ENCODE assay signal across 10 cellular contexts in genomic region chr10:76035728-76036409, GRCh38.
DNase-seq lines count a peak whose midpoint lies in the region; ATAC-seq, FAIRE-seq and TF ChIP-seq lines count a peak whose summit lies in the region.
"Had no signal": no experiment of that assay in that cellular context is flagged by ENCODE, and none has a peak within 500 bp of the region (broad histone marks: within the 10 kb centered on the region; RNA-seq: fewer than 3 reads in every experiment).

No MANE protein-coding gene starts in this region.

- DNase-seq in DND-41 = no peak
- no peak for DNase-seq in NT2/D1 (ENCODE audit: low read depth, low spot score)
- DNase-seq in cardiac muscle cell (ENCODE audit: low read depth in 1 of 2, low spot score in 1 of 2) = peak in 1 of 2 donors; percentile 17
- DNase-seq in pancreas = peak in 1 of 6 donors; percentile 18
- no peak for DNase-seq in NCI-H345 treated with DMSO at 0.1 percent for 48 hours (lab: John Stamatoyannopoulos, UW; ENCODE audit: unreplicated experiment)
- DNase-seq in lower leg skin (ENCODE audit: low spot score in 2 of 2) = no peak
- no peak for DNase-seq in stimulated activated CD4-positive, alpha-beta T cell treated with anti-CD3 and anti-CD28 coated beads, Interleukin-12 subunit alpha, Interleukin-12 subunit beta, amount 100 ng/mL, for 4 hours
- DNase-seq: NK-92 treated with Interleukin-12 subunit alpha and Interleukin-12 subunit beta, amount 100 ng/mL, for 24 hours had no signal

- ATAC-seq in DND-41 (ENCODE audit: insufficient read depth, low read depth) = 0 out of 3 replicates have a peak, but pooled peaks have one; percentile 9
- peak; percentile 11 to 36 (median 30) for ATAC-seq in pancreas
- ATAC-seq in HG02884 (IDR thresholded peaks at IDR 0.05; ENCODE audit: unreplicated experiment) = no peak

- H3K4me2 ChIP-seq in DND-41 (ENCODE audit: insufficient read depth, low read length) = no peak overlapping the region

- H3K36me3 ChIP-seq in DND-41 (ENCODE audit: insufficient read depth, low read length) = no peaks in the 10 kb centered on the region
- no peaks in the 10 kb centered on the region for H3K36me3 ChIP-seq in NT2/D1 (ENCODE audit: insufficient read depth, insufficient read length, low read length)
- no peaks in the 10 kb centered on the region for H3K36me3 ChIP-seq in cardiac muscle cell
- H3K36me3 ChIP-seq in pancreas = no peaks in the 10 kb centered on the region
- H3K36me3 ChIP-seq: HAP-1 had no signal

- H3K27ac ChIP-seq in DND-41 (ENCODE audit: low read length) (no peak overlapping the region), cardiac muscle cell (peak overlapping the region; percentile 26), pancreas (no peak overlapping the region)

- H3K4me1 ChIP-seq in DND-41 (ENCODE audit: insufficient read depth, low read length) (no peaks in the 10 kb centered on the region), NT2/D1 (ENCODE audit: insufficient read depth, insufficient read length) (no peaks in the 10 kb centered on the region), cardiac muscle cell (ENCODE audit: low read depth) (peaks cover 17% of the 10 kb centered on the region), pancreas (peaks cover 0 to 12% (median 0%) of the 10 kb centered on the region in 3 donors)
- H3K4me1 ChIP-seq: HAP-1 had no signal

- H2AFZ ChIP-seq in DND-41 (ENCODE audit: low read depth, low read length) = no peak overlapping the region

- TF ChIP-seq POLR2A in lower leg skin (IDR thresholded peaks at IDR 0.05) = no peak

- 30 to 39% methylated on average over 17 of the region's 17 CpGs for WGBS in pancreas, 2 donors
- WGBS in lower leg skin, 2 donors = 47 to 52% methylated on average over 17 of the region's 17 CpGs

- no peaks in the 10 kb centered on the region for H4K20me1 ChIP-seq in DND-41 (ENCODE audit: insufficient read depth, low read length)

- intact Hi-C loops in pancreas (cut with DNase I) (loop anchor here in 2 of 3 donors (10.0 kb wide), 1 partner anchor 641 kb away; no protein-coding TSS in a partner anchor), lower leg skin (cut with DNase I; ENCODE audit: low total_unique reads) (loop anchor here (2.0 kb wide), 1 partner anchor 641 kb away; no protein-coding TSS in a partner anchor)

- H3K4me3 ChIP-seq in DND-41 (ENCODE audit: low read depth in 1 of 2, low read length in 2 of 2) (no peak overlapping the region), NT2/D1 (ENCODE audit: insufficient read length, low read depth) (no peak overlapping the region), cardiac muscle cell (no peak overlapping the region), pancreas (peak overlapping the region in 2 of 4 donors; percentile 3 to 17), lower leg skin (ENCODE audit: low read depth, poor library complexity, severe bottlenecking) (no peak overlapping the region)
- H3K4me3 ChIP-seq: HAP-1 had no signal

- no peaks in the 10 kb centered on the region for H3K9me3 ChIP-seq in DND-41 (ENCODE audit: insufficient read depth, low read length, severe bottlenecking)
- H3K9me3 ChIP-seq in NT2/D1 (ENCODE audit: insufficient read depth, low read length) = peaks cover 31% of the 10 kb centered on the region
- H3K9me3 ChIP-seq in cardiac muscle cell (ENCODE audit: low read depth) = no peaks in the 10 kb centered on the region
- H3K9me3 ChIP-seq in pancreas = no peaks in the 10 kb centered on the region
- H3K9me3 ChIP-seq: HAP-1 had no signal

- no peak for FAIRE-seq in pancreas (lab: Jason Lieb, UNC)

- H3K79me2 ChIP-seq in DND-41 (ENCODE audit: insufficient read depth, low read length) = no peaks in the 10 kb centered on the region

- H3K9ac ChIP-seq in DND-41 (ENCODE audit: low read depth, low read length) (no peak overlapping the region), NT2/D1 (ENCODE audit: insufficient read length, low read depth) (peak overlapping the region; percentile 32)

- H3K27me3 ChIP-seq in DND-41 (ENCODE audit: insufficient read depth, low read length, poor library complexity) = no peaks in the 10 kb centered on the region
- H3K27me3 ChIP-seq in NT2/D1 (ENCODE audit: insufficient read depth, insufficient read length) = no peaks in the 10 kb centered on the region
- no peaks in the 10 kb centered on the region for H3K27me3 ChIP-seq in cardiac muscle cell
- no peaks in the 10 kb centered on the region for H3K27me3 ChIP-seq in pancreas

- TF ChIP-seq CTCF in DND-41 (IDR thresholded peaks at IDR 0.05; ENCODE audit: borderline replicate concordance, extremely low read depth, low read length, poor library complexity, severe bottlenecking) = no peak
- TF ChIP-seq CTCF in cardiac muscle cell (IDR thresholded peaks at IDR 0.05; ENCODE audit: low read depth, low read length) = no peak
- no peak for TF ChIP-seq CTCF in pancreas (IDR thresholded peaks at IDR 0.05)
- TF ChIP-seq CTCF in lower leg skin (IDR thresholded peaks at IDR 0.05) = no peak
